Comparison of ENCODE assay signal across 8 cellular contexts in the genomic region with DNA sequence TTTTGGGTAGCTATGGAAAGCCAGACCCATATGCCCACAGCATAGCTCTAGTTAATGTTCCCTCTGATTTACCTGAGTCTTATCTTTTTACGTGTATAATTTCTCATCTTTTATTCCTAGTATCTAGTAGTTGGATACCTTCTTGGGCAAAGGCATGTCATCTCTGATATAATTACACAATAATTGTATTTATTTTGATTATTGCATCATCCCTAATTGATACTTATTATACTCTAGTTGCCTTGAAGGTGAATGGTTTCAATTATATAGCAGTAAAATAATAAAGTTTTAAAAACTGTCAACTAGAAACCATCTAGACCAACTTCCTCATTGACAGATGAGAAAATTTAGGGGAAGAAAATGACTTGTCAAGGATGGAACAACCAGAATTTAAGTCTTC.
"Had no signal": no experiment of that assay in that cellular context is flagged by ENCODE, and none has a peak within 500 bp of the region (broad histone marks: within the 10 kb centered on the region; RNA-seq: fewer than 3 reads in every experiment).

No MANE protein-coding gene starts in this region.

- H3K4me3 ChIP-seq: GM12878 had no signal

- ATAC-seq: GM12878 had no signal

- DNase-seq: GDM1, GF-D8 had no signal

- FAIRE-seq: G401.6, GM12878, GM12891, GM12892, GM18507, GM19239 had no signal
